In the genomic region with DNA sequence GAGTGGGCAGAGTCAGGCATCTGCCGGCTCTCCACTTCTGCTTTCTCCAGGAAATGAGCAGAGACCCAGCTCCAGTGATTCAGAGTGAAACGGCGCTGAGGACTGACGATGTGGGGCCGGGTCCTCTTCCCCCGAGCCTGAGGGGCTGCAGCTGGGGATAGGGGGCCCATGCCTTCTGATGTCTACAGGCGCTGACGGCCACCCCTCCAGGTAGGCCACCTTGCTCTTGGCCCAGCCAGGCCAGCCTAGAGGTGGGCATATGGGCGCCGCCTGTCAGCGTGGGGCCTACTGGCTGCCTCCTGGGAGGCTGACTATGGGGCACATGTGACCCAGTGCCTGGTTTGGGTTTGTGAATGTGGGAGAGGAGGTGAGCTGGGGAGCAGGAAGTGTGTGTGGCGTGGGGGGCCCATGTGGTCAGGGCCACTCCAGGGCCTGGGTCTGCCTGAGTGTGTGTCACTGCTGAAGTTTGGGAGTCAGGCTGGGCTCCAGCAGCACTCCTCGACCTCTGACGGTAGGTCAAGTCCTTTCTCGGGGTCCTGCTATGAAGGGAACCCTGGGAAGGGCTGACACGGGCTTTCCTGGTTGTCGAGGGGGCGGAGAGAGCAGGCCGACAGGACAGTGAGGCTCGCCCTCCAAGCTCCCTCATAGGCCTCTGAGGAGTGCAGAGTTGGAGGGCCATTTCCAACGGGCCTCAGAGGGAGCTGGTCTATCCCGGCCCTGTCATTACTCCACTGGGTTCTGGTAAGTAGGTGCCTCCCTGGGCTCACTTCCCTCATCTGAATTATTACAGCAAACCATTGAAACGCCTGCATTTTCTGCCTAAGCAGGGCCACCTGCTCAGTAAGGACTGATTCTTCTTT, we compare ENCODE assay signal across 1 cellular context.
TF ChIP-seq lines count a peak whose summit lies in the region.

A gene with protein sequence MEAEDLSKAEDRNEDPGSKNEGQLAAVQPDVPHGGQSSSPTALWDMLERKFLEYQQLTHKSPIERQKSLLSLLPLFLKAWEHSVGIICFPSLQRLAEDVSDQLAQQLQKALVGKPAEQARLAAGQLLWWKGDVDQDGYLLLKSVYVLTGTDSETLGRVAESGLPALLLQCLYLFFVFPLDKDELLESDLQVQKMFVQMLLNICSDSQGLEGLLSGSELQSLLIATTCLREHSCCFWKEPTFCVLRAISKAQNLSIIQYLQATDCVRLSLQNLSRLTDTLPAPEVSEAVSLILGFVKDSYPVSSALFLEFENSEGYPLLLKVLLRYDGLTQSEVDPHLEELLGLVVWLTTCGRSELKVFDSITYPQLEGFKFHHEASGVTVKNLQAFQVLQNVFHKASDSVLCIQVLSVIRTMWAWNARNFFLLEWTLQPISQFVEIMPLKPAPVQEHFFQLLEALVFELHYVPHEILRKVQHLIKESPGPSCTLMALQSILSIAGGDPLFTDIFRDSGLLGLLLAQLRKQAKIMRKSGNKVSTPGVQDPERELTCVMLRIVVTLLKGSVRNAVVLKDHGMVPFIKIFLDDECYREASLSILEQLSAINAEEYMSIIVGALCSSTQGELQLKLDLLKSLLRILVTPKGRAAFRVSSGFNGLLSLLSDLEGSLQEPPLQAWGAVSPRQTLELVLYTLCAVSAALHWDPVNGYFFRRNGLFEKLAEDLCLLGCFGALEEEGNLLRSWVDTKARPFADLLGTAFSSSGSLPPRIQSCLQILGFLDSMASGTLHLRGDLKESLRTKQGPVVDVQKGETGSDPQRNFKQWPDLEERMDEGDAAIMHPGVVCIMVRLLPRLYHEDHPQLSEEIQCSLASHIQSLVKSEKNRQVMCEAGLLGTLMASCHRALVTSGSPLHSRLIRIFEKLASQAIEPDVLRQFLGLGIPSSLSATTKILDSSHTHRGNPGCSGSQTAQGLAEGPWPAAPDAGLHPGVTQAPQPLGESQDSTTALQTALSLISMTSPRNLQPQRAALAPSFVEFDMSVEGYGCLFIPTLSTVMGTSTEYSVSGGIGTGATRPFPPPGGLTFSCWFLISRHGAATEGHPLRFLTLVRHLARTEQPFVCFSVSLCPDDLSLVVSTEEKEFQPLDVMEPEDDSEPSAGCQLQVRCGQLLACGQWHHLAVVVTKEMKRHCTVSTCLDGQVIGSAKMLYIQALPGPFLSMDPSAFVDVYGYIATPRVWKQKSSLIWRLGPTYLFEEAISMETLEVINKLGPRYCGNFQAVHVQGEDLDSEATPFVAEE (N-terminal part only) (plus strand): TSS at position 82 of the 860 bp plus-strand sequence. CDS start 24,860 bp downstream, outside the sequence.

TF ChIP-seq in endothelial cell of umbilical vein, 7 proteins besides CTCF, POLR2A, EP300 and RAD21 (continued from another document):
- TF ChIP-seq MYC (IDR thresholded peaks at IDR 0.05; ENCODE audit: low read depth, low read length) (no peak), EZH2 (IDR thresholded peaks at IDR 0.05; ENCODE audit: borderline replicate concordance, low read depth, low read length, severe bottlenecking) (no peak), JUN (IDR thresholded peaks at IDR 0.05; ENCODE audit: borderline replicate concordance, insufficient read depth, insufficient read length, low read depth) (no peak), POLR2AphosphoS5 (IDR thresholded peaks at IDR 0.05; ENCODE audit: insufficient read depth, low read depth, low read length) (no peak), GATA2 (IDR thresholded peaks at IDR 0.05; ENCODE audit: insufficient read depth, insufficient read length, low read depth, low read length) (no peak)
